Comparison of ENCODE assay signal across 9 cellular contexts in the genomic region with DNA sequence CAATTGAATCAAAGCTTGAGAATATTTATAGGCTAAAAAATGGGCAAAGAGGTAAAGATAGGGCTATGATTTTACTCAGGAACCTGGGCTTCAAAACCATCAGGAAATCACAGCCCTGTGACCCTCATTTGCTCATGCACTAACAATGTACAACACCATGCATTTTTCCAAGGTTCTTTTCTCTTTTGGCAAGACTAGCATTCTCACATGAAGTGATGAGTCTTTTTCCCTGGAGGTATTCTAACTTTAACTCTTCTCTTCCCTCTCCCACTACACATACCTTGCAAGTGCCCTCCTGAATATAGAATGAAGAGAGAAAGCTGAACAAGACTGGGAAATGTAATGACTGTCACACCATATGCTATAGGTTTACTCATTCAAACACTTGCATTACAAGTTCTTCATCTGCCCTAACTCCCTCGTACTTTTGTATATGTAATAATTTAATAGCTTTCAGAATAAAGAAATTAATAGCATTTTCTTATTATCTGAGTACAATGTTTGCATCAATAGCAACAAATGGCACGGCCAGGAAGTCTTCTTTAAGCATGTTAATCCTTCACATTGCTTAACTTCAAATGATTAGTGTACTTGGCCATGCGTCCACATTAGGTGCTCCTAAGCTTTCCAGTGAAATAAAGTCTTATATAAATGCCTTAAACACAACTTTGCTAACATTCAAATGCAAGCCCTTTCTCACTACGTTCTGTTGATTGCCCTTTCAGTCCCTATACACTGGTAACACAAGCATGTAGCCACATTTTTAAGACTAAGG. TPM values are rescaled to one million over a fixed set of nuclear protein-coding genes. Genes with fewer than 3 reads are reported as not detected.
DNase-seq lines count a peak whose midpoint lies in the region; ATAC-seq and TF ChIP-seq lines count a peak whose summit lies in the region.
"Had no signal": no experiment of that assay in that cellular context is flagged by ENCODE, and none has a peak within 500 bp of the region (broad histone marks: within the 10 kb centered on the region; RNA-seq: fewer than 3 reads in every experiment).

No MANE protein-coding gene starts in this region.

- ATAC-seq in central memory CD8-positive, alpha-beta T cell (replicated peaks; ENCODE audit: extremely low read depth, poor library complexity, severe bottlenecking): no peak
- no peak for ATAC-seq in natural killer cell
- ATAC-seq in GM21381 (IDR thresholded peaks at IDR 0.05; ENCODE audit: unreplicated experiment): no peak
- ATAC-seq in GM19455 (IDR thresholded peaks at IDR 0.05; ENCODE audit: unreplicated experiment): no peak
- no peak for ATAC-seq in mucosa of descending colon

- peak overlapping the region in 3 of 7 donors; percentile 86 to 96 (median 95) for H3K27ac Mint-ChIP-seq in CD14-positive monocyte
- H3K27ac Mint-ChIP-seq in central memory CD8-positive, alpha-beta T cell (ENCODE audit: low read depth): peak overlapping the region; percentile 80
- peak overlapping the region; percentile 37 to 63 for H3K27ac Mint-ChIP-seq in natural killer cell

- H3K36me3 ChIP-seq in Karpas-422 (ENCODE audit: insufficient read depth, low read length) (no peaks in the 10 kb centered on the region), mucosa of descending colon (ENCODE audit: low read depth) (no peaks in the 10 kb centered on the region)

- H3K4me1 ChIP-seq in Karpas-422 (ENCODE audit: low read length): peaks cover 58% of the 10 kb centered on the region
- peaks cover 7% of the 10 kb centered on the region for H3K4me1 ChIP-seq in mucosa of descending colon (ENCODE audit: low read depth)

- peak overlapping the region; percentile 71 for H3K4me3 ChIP-seq in Karpas-422 (ENCODE audit: low read length)
- no peak overlapping the region for H3K4me3 ChIP-seq in mucosa of descending colon

- H3K9me3 Mint-ChIP-seq in CD14-positive monocyte (no peaks in the 10 kb centered on the region), natural killer cell (no peaks in the 10 kb centered on the region)
- H3K9me3 Mint-ChIP-seq in central memory CD8-positive, alpha-beta T cell: no peaks in the 10 kb centered on the region

- H2AFZ ChIP-seq in Karpas-422 (ENCODE audit: low read length): no peak overlapping the region

- H3K9me3 ChIP-seq in Karpas-422 (ENCODE audit: low read length) (no peaks in the 10 kb centered on the region), mucosa of descending colon (no peaks in the 10 kb centered on the region)

- H3K27ac ChIP-seq in Karpas-422 (ENCODE audit: low read length): peak overlapping the region; percentile 46

- peak overlapping the region; percentile 68 for H3K4me2 ChIP-seq in Karpas-422 (ENCODE audit: low read depth, low read length, poor library complexity, severe bottlenecking)

- peaks cover 0 to 7% of the 10 kb centered on the region in 2 donors for H3K36me3 Mint-ChIP-seq in CD14-positive monocyte
- H3K36me3 Mint-ChIP-seq in central memory CD8-positive, alpha-beta T cell (ENCODE audit: insufficient read depth): peaks cover 37% of the 10 kb centered on the region
- H3K36me3 Mint-ChIP-seq in natural killer cell: no peaks in the 10 kb centered on the region

- H3K4me1 Mint-ChIP-seq in CD14-positive monocyte: peaks cover 61% of the 10 kb centered on the region
- peaks cover 58% of the 10 kb centered on the region for H3K4me1 Mint-ChIP-seq in central memory CD8-positive, alpha-beta T cell
- H3K4me1 Mint-ChIP-seq in natural killer cell: peaks cover 43 to 58% of the 10 kb centered on the region in 2 donors

- H3K27me3 ChIP-seq in Karpas-422 (ENCODE audit: low read length): no peaks in the 10 kb centered on the region

- TF ChIP-seq CTCF in CD14-positive monocyte (IDR thresholded peaks at IDR 0.05) (no peak), natural killer cell (IDR thresholded peaks at IDR 0.05) (no peak), mucosa of descending colon (IDR thresholded peaks at IDR 0.05) (no peak)

- H4K20me1 ChIP-seq in Karpas-422 (ENCODE audit: insufficient read depth, low read depth, low read length): no peaks in the 10 kb centered on the region

- intact Hi-C loops in CD14-positive monocyte (cut with micrococcal nuclease): no loop called here
- intact Hi-C loops in natural killer cell (cut with micrococcal nuclease): loop anchor here (1.0 to 5.0 kb wide), 4 partner anchors 105 to 345 kb away; a partner anchor contains a TSS
- intact Hi-C loops in mucosa of descending colon (cut with DNase I, micrococcal nuclease): loop anchor here in 1 of 2 donors (10.0 kb wide), 1 partner anchor 88 kb away; no protein-coding TSS in a partner anchor

- peaks cover 55% of the 10 kb centered on the region for H3K79me2 ChIP-seq in Karpas-422 (ENCODE audit: low read length)

- DNase-seq in CD14-positive monocyte (ENCODE audit: low spot score) (no peak), Karpas-422 (peak; percentile 54), natural killer cell (no peak), dermis blood vessel endothelial cell (no peak), mucosa of descending colon (no peak)
- DNase-seq in central memory CD8-positive, alpha-beta T cell (ENCODE audit: low spot score in 2 of 2): no peak
- DNase-seq: NCI-H1930 had no signal

- peaks cover 0 to 14% (median 0%) of the 10 kb centered on the region in 3 donors for H3K27me3 Mint-ChIP-seq in CD14-positive monocyte (ENCODE audit: low read depth in 3 of 3)
- H3K27me3 Mint-ChIP-seq in central memory CD8-positive, alpha-beta T cell: no peaks in the 10 kb centered on the region
- H3K27me3 Mint-ChIP-seq in natural killer cell (ENCODE audit: low read depth in 2 of 2): no peaks in the 10 kb centered on the region

- H3K4me3 Mint-ChIP-seq in CD14-positive monocyte (peak overlapping the region; percentile 94 to 97), natural killer cell (peak overlapping the region; percentile 93)
- peak overlapping the region; percentile 61 for H3K4me3 Mint-ChIP-seq in central memory CD8-positive, alpha-beta T cell

- peak overlapping the region; percentile 70 for H3K9ac ChIP-seq in Karpas-422 (ENCODE audit: low read length)

- no peaks in the 10 kb centered on the region for H3K9me2 ChIP-seq in Karpas-422 (replicated peaks; ENCODE audit: insufficient read depth, low read length)

RNA-seq across cellular contexts. Expression of a gene that starts 1.8 kb away (rescaled TPM):
- 10 to 100 TPM; 12.4 to 24.6 TPM for polyA plus RNA-seq in CD14-positive monocyte
- total RNA-seq in Karpas-422 (2014; rRNA removed; shearing (Covaris generic); ENCODE audit: low replicate concordance): 26.1 and 31.2 TPM in 2 replicates
- total RNA-seq in natural killer cell (10 to 100 TPM; 30.9 to 54.1 (median 31.0) TPM), dermis blood vessel endothelial cell (9.6 and 43.1 TPM in 2 replicates), mucosa of descending colon (100 to 1,000 TPM in 1 of 3 donors, 10 to 100 TPM in 1, 1 to 10 TPM in 1; 6.5 to 209 (median 17.2) TPM)
